Comparison of ENCODE assay signal across 40 cellular contexts in the genomic region with DNA sequence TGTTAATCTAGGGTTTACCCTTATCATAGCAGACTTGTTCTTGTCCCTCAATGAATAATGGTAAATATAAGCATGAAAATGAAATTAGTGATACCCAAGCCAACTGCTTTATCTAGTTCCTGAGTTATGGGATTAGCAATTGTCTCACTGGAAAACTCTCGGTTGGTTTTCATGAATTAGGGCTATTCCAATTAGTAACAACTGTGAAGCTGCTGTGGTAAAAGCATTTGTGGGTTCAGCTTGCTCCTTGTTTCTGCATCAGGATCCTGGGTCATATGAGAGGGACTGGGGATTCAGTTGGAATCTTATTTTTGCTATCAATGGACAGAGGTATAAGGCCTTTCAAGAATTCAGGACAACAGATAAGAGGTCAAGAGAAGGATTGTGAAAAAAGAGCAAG. TPM values are rescaled to one million over a fixed set of nuclear protein-coding genes. Genes with fewer than 3 reads are reported as not detected.
"Had no signal": no experiment of that assay in that cellular context is flagged by ENCODE, and none has a peak within 500 bp of the region (broad histone marks: within the 10 kb centered on the region; RNA-seq: fewer than 3 reads in every experiment).

No MANE protein-coding gene starts in this region.

- H3K4me3 ChIP-seq: adrenal gland, ascending aorta, body of pancreas, breast epithelium, cardiac muscle cell had no signal

- H3K27me3 ChIP-seq: ascending aorta, body of pancreas, brain microvascular endothelial cell, cardiac muscle cell had no signal

- H3K4me3 Mint-ChIP-seq: activated naive CD4-positive, alpha-beta T cell treated with anti-CD3 and anti-CD28 coated beads for 36 hours; activated naive CD4-positive, alpha-beta T cell treated with anti-CD3 and anti-CD28 coated beads, Interleukin-2, amount 10 ng/mL, durations not matched to agents 7 days and 5 days; activated naive CD4-positive, alpha-beta T cell treated with anti-CD3 and anti-CD28 coated beads, Interleukin-2, amount 50 U/mL, for 24 hours; activated naive CD8-positive, alpha-beta T cell; activated naive CD8-positive, alpha-beta T cell treated with anti-CD3 and anti-CD28 coated beads for 36 hours; activated naive CD8-positive, alpha-beta T cell treated with anti-CD3 and anti-CD28 coated beads, Interleukin-2, amount 10 ng/mL, durations not matched to agents 7 days and 5 days; activated naive CD8-positive, alpha-beta T cell treated with anti-CD3 and anti-CD28 coated beads, Interleukin-2, amount 50 U/mL, for 24 hours; activated T-cell treated with anti-CD3 and anti-CD28 coated beads, Interleukin-2, amount 50 U/mL, for 24 hours; activated T-cell treated with anti-CD3 and anti-CD28 coated beads, Interleukin-2, amount 50 U/mL, for 4 hours; activated T-cell treated with anti-CD3 and anti-CD28 coated beads, Interleukin-2, amount 50 U/mL, for 72 hours; activated T-helper 1 cell treated with anti-CD3 and anti-CD28 coated beads, Interleukin-12 subunit alpha, Interleukin-12 subunit beta, Interleukin-2, Interleukin-4 antibody, amounts not matched to agents 30 ng/mL and 10 ng/mL and 1 ng/mL, durations not matched to agents 14 hours and 24 hours and 36 hours; activated T-helper 17 cell treated with anti-CD3 and anti-CD28 coated beads, Interleukin-2, amount 50 U/mL, for 72 hours; brain; central memory CD8-positive, alpha-beta T cell had no signal

- H3K27ac ChIP-seq: adrenal gland, ascending aorta, body of pancreas, brain microvascular endothelial cell, breast epithelium, cardiac muscle cell had no signal

- H3K4me1 Mint-ChIP-seq: activated naive CD4-positive, alpha-beta T cell treated with anti-CD3 and anti-CD28 coated beads, Interleukin-2, amount 10 ng/mL, durations not matched to agents 7 days and 5 days; activated naive CD4-positive, alpha-beta T cell treated with anti-CD3 and anti-CD28 coated beads, Interleukin-2, amount 50 U/mL, for 24 hours; activated naive CD8-positive, alpha-beta T cell treated with anti-CD3 and anti-CD28 coated beads for 36 hours; activated naive CD8-positive, alpha-beta T cell treated with anti-CD3 and anti-CD28 coated beads, Interleukin-2, amount 10 ng/mL, durations not matched to agents 7 days and 5 days; activated naive CD8-positive, alpha-beta T cell treated with anti-CD3 and anti-CD28 coated beads, Interleukin-2, amount 50 U/mL, for 24 hours; activated T-helper 17 cell treated with anti-CD3 and anti-CD28 coated beads, Interleukin-2, amount 50 U/mL, for 72 hours; central memory CD8-positive, alpha-beta T cell had no signal

- ATAC-seq: activated naive CD4-positive, alpha-beta T cell treated with anti-CD3 and anti-CD28 coated beads, Interleukin-2, amount 50 U/mL, for 72 hours; activated naive CD8-positive, alpha-beta T cell treated with anti-CD3 and anti-CD28 coated beads, Interleukin-2, amount 50 U/mL, for 24 hours; activated T-cell treated with anti-CD3 and anti-CD28 coated beads, Interleukin-2, amount 50 U/mL, for 4 hours; activated T-cell treated with anti-CD3 and anti-CD28 coated beads, Interleukin-2, amount 50 U/mL, for 72 hours; activated T-helper 17 cell treated with anti-CD3 and anti-CD28 coated beads, Interleukin-2, amount 50 U/mL, for 72 hours; body of pancreas had no signal

- H3K9me3 Mint-ChIP-seq: activated naive CD4-positive, alpha-beta T cell treated with anti-CD3 and anti-CD28 coated beads for 36 hours; activated naive CD4-positive, alpha-beta T cell treated with anti-CD3 and anti-CD28 coated beads, Interleukin-2, amount 10 ng/mL, durations not matched to agents 7 days and 5 days; activated naive CD4-positive, alpha-beta T cell treated with anti-CD3 and anti-CD28 coated beads, Interleukin-2, amount 50 U/mL, for 24 hours; activated naive CD4-positive, alpha-beta T cell treated with anti-CD3 and anti-CD28 coated beads, Interleukin-2, amount 50 U/mL, for 72 hours; activated naive CD8-positive, alpha-beta T cell treated with anti-CD3 and anti-CD28 coated beads for 36 hours; activated naive CD8-positive, alpha-beta T cell treated with anti-CD3 and anti-CD28 coated beads, Interleukin-2, amount 10 ng/mL, durations not matched to agents 7 days and 5 days; activated naive CD8-positive, alpha-beta T cell treated with anti-CD3 and anti-CD28 coated beads, Interleukin-2, amount 50 U/mL, for 24 hours; activated T-cell treated with anti-CD3 and anti-CD28 coated beads, Interleukin-2, amount 50 U/mL, for 24 hours; activated T-cell treated with anti-CD3 and anti-CD28 coated beads, Interleukin-2, amount 50 U/mL, for 4 hours; activated T-cell treated with anti-CD3 and anti-CD28 coated beads, Interleukin-2, amount 50 U/mL, for 72 hours; activated T-helper 1 cell treated with anti-CD3 and anti-CD28 coated beads, Interleukin-12 subunit alpha, Interleukin-12 subunit beta, Interleukin-2, Interleukin-4 antibody, amounts not matched to agents 30 ng/mL and 10 ng/mL and 1 ng/mL, durations not matched to agents 14 hours and 24 hours and 36 hours; activated T-helper 17 cell treated with anti-CD3 and anti-CD28 coated beads, Interleukin-2, amount 50 U/mL, for 72 hours; activated T-helper 2 cell treated with anti-CD3 and anti-CD28 coated beads, Interferon-gamma antibody, Interleukin-2, Interleukin-4, amounts not matched to agents 10 μg/mL and 5 μg/mL and 100 μg/mL, durations not matched to agents 14 hours and 24 hours and 36 hours; central memory CD8-positive, alpha-beta T cell had no signal

- FAIRE-seq: bronchial epithelial cell had no signal

- H3K36me3 ChIP-seq: adrenal gland, ascending aorta, brain microvascular endothelial cell, breast epithelium, cardiac muscle cell had no signal

- H3K27me3 Mint-ChIP-seq: activated naive CD4-positive, alpha-beta T cell treated with anti-CD3 and anti-CD28 coated beads, Interleukin-2, amount 10 ng/mL, durations not matched to agents 7 days and 5 days; activated naive CD4-positive, alpha-beta T cell treated with anti-CD3 and anti-CD28 coated beads, Interleukin-2, amount 50 U/mL, for 24 hours; activated naive CD8-positive, alpha-beta T cell; activated naive CD8-positive, alpha-beta T cell treated with anti-CD3 and anti-CD28 coated beads for 36 hours; activated naive CD8-positive, alpha-beta T cell treated with anti-CD3 and anti-CD28 coated beads, Interleukin-2, amount 10 ng/mL, durations not matched to agents 7 days and 5 days; activated naive CD8-positive, alpha-beta T cell treated with anti-CD3 and anti-CD28 coated beads, Interleukin-2, amount 50 U/mL, for 24 hours; activated T-helper 17 cell treated with anti-CD3 and anti-CD28 coated beads, Interleukin-2, amount 50 U/mL, for 72 hours; brain; central memory CD8-positive, alpha-beta T cell had no signal

- H3K4me1 ChIP-seq: adrenal gland, ascending aorta, body of pancreas, breast epithelium had no signal

- H3K36me3 Mint-ChIP-seq: activated naive CD4-positive, alpha-beta T cell treated with anti-CD3 and anti-CD28 coated beads, Interleukin-2, amount 10 ng/mL, durations not matched to agents 7 days and 5 days; activated naive CD4-positive, alpha-beta T cell treated with anti-CD3 and anti-CD28 coated beads, Interleukin-2, amount 50 U/mL, for 24 hours; activated naive CD4-positive, alpha-beta T cell treated with anti-CD3 and anti-CD28 coated beads, Interleukin-2, amount 50 U/mL, for 72 hours; activated naive CD8-positive, alpha-beta T cell; activated naive CD8-positive, alpha-beta T cell treated with anti-CD3 and anti-CD28 coated beads for 36 hours; activated naive CD8-positive, alpha-beta T cell treated with anti-CD3 and anti-CD28 coated beads, Interleukin-2, amount 10 ng/mL, durations not matched to agents 7 days and 5 days had no signal

- DNase-seq: activated effector memory CD4-positive, alpha-beta T cell treated with anti-CD3 and anti-CD28 coated beads, Interleukin-2, amount 50 U/mL, for 16 hours; activated effector memory CD4-positive, alpha-beta T cell treated with Interleukin-2 at 50 U/mL for 16 hours; activated gamma-delta T cell; activated gamma-delta T cell treated with Interleukin-2 at 50 U/mL for 16 hours; activated naive CD4-positive, alpha-beta T cell; activated naive CD4-positive, alpha-beta T cell treated with anti-CD3 and anti-CD28 coated beads for 36 hours; activated naive CD4-positive, alpha-beta T cell treated with anti-CD3 and anti-CD28 coated beads, Interleukin-2, amount 10 ng/mL, durations not matched to agents 7 days and 5 days; activated naive CD4-positive, alpha-beta T cell treated with anti-CD3 and anti-CD28 coated beads, Interleukin-2, amount 50 U/mL, for 16 hours; activated naive CD4-positive, alpha-beta T cell treated with Interleukin-2 at 50 U/mL for 16 hours; activated naive CD8-positive, alpha-beta T cell treated with anti-CD3 and anti-CD28 coated beads for 36 hours; activated naive CD8-positive, alpha-beta T cell treated with anti-CD3 and anti-CD28 coated beads, Interleukin-2, amount 10 ng/mL, durations not matched to agents 7 days and 5 days; activated naive CD8-positive, alpha-beta T cell treated with anti-CD3 and anti-CD28 coated beads, Interleukin-2, amount 50 U/mL, for 24 hours; activated T-cell treated with anti-CD3 and anti-CD28 coated beads, Interleukin-2, amount 50 U/mL, for 1 hour; activated T-cell treated with anti-CD3 and anti-CD28 coated beads, Interleukin-2, amount 50 U/mL, for 24 hours; activated T-cell treated with anti-CD3 and anti-CD28 coated beads, Interleukin-2, amount 50 U/mL, for 4 hours; activated T-cell treated with anti-CD3 and anti-CD28 coated beads, Interleukin-2, amount 50 U/mL, for 48 hours; activated T-cell treated with anti-CD3 and anti-CD28 coated beads, Interleukin-2, amount 50 U/mL, for 72 hours; adrenal gland; amniotic stem cell; amygdala; anterior cingulate cortex; aorta; body of pancreas; brain microvascular endothelial cell; caudate nucleus; central memory CD4-positive, alpha-beta T cell; cerebellar nuclear complex had no signal

- H3K9me3 ChIP-seq: adrenal gland, ascending aorta, body of pancreas, breast epithelium had no signal

- H3K27ac Mint-ChIP-seq: activated naive CD4-positive, alpha-beta T cell treated with anti-CD3 and anti-CD28 coated beads for 36 hours; activated naive CD4-positive, alpha-beta T cell treated with anti-CD3 and anti-CD28 coated beads, Interleukin-2, amount 10 ng/mL, durations not matched to agents 7 days and 5 days; activated naive CD4-positive, alpha-beta T cell treated with anti-CD3 and anti-CD28 coated beads, Interleukin-2, amount 50 U/mL, for 24 hours; activated naive CD4-positive, alpha-beta T cell treated with anti-CD3 and anti-CD28 coated beads, Interleukin-2, amount 50 U/mL, for 72 hours; activated naive CD8-positive, alpha-beta T cell; activated naive CD8-positive, alpha-beta T cell treated with anti-CD3 and anti-CD28 coated beads for 36 hours; activated naive CD8-positive, alpha-beta T cell treated with anti-CD3 and anti-CD28 coated beads, Interleukin-2, amount 10 ng/mL, durations not matched to agents 7 days and 5 days; activated naive CD8-positive, alpha-beta T cell treated with anti-CD3 and anti-CD28 coated beads, Interleukin-2, amount 50 U/mL, for 24 hours; activated T-cell treated with anti-CD3 and anti-CD28 coated beads, Interleukin-2, amount 50 U/mL, for 24 hours; activated T-cell treated with anti-CD3 and anti-CD28 coated beads, Interleukin-2, amount 50 U/mL, for 72 hours; activated T-helper 1 cell treated with anti-CD3 and anti-CD28 coated beads, Interleukin-12 subunit alpha, Interleukin-12 subunit beta, Interleukin-2, Interleukin-4 antibody, amounts not matched to agents 30 ng/mL and 10 ng/mL and 1 ng/mL, durations not matched to agents 14 hours and 24 hours and 36 hours; activated T-helper 17 cell treated with anti-CD3 and anti-CD28 coated beads, Interleukin-2, amount 50 U/mL, for 72 hours; activated T-helper 2 cell treated with anti-CD3 and anti-CD28 coated beads, Interferon-gamma antibody, Interleukin-2, Interleukin-4, amounts not matched to agents 10 μg/mL and 5 μg/mL and 100 μg/mL, durations not matched to agents 14 hours and 24 hours and 36 hours had no signal

RNA-seq across cellular contexts. Expression of a gene that starts 50.2 kb away (rescaled TPM):
- total RNA-seq: activated naive CD4-positive, alpha-beta T cell treated with anti-CD3 and anti-CD28 coated beads for 36 hours; activated naive CD4-positive, alpha-beta T cell treated with anti-CD3 and anti-CD28 coated beads, Interleukin-2, amount 50 U/mL, for 72 hours; activated naive CD8-positive, alpha-beta T cell treated with anti-CD3 and anti-CD28 coated beads for 36 hours; activated naive CD8-positive, alpha-beta T cell treated with anti-CD3 and anti-CD28 coated beads, Interleukin-2, amount 10 ng/mL, durations not matched to agents 7 days and 5 days; activated T-cell treated with anti-CD3 and anti-CD28 coated beads, Interleukin-2, amount 50 U/mL, for 4 hours; activated T-cell treated with anti-CD3 and anti-CD28 coated beads, Interleukin-2, amount 50 U/mL, for 72 hours; activated T-helper 1 cell treated with anti-CD3 and anti-CD28 coated beads, Interleukin-12 subunit alpha, Interleukin-12 subunit beta, Interleukin-2, Interleukin-4 antibody, amounts not matched to agents 30 ng/mL and 10 ng/mL and 1 ng/mL, durations not matched to agents 14 hours and 24 hours and 36 hours; activated T-helper 17 cell treated with anti-CD3 and anti-CD28 coated beads, Interleukin-2, amount 50 U/mL, for 72 hours; activated T-helper 2 cell treated with anti-CD3 and anti-CD28 coated beads, Interferon-gamma antibody, Interleukin-2, Interleukin-4, amounts not matched to agents 10 μg/mL and 5 μg/mL and 100 μg/mL, durations not matched to agents 14 hours and 24 hours and 36 hours; ascending aorta; bronchial epithelial cell; chondrocyte had no signal
- polyA plus RNA-seq: aorta had no signal
